Comparison of ENCODE assay signal across 27 cellular contexts in the genomic region with DNA sequence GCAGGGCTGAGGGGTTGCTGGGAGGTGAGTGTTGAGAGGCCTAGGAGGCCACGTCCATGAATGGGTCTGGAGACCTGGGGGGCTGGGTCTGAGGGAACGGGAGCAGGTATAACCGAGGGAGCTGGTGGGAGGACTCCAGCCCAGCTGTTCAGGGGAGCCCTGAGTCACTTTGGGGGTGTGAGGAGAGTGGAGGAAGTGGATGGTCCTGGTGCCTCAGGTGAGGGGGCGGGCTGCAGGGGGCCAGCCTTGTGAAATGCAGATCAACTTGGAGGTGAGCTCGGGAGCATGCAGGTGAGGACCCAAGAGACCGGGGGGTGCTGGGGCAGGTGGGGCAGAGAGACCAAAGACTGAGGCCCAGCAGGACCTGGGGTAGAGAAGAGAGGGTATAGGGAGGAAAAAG.
"Had no signal": no experiment of that assay in that cellular context is flagged by ENCODE, and none has a peak within 500 bp of the region (broad histone marks: within the 10 kb centered on the region; RNA-seq: fewer than 3 reads in every experiment).

No MANE protein-coding gene starts in this region.

- H3K4me3 ChIP-seq: left lung, lower lobe of right lung, skin epidermis, transverse colon, upper lobe of left lung, vagina had no signal

- H3K27ac Mint-ChIP-seq: nephron; stimulated activated naive CD8-positive, alpha-beta T cell treated with anti-CD3 and anti-CD28 coated beads, Interleukin-15, amount 100 ng/mL, for 72 hours had no signal

- H3K36me3 Mint-ChIP-seq: immature natural killer cell; naive thymus-derived CD8-positive, alpha-beta T cell had no signal

- H3K27ac ChIP-seq: left lung, lower lobe of right lung, neutrophil, parathyroid adenoma, skin epidermis, transverse colon, upper lobe of left lung, vagina had no signal

- ATAC-seq: left colon; left lung; lower lobe of right lung; naive thymus-derived CD8-positive, alpha-beta T cell; right cardiac atrium; sciatic nerve; stimulated activated naive CD8-positive, alpha-beta T cell treated with anti-CD3 and anti-CD28 coated beads, Interleukin-15, amount 100 ng/mL, for 72 hours had no signal

- H3K27me3 ChIP-seq: upper lobe of left lung, vagina had no signal

- H3K9me3 Mint-ChIP-seq: immature natural killer cell; naive thymus-derived CD8-positive, alpha-beta T cell; nephron; neural crest cell; stimulated activated naive CD8-positive, alpha-beta T cell treated with anti-CD3 and anti-CD28 coated beads, Interleukin-15, amount 100 ng/mL, for 72 hours had no signal

- DNase-seq: hypothalamus; immature natural killer cell; kidney; left colon; left lung; lower lobe of right lung; mammary epithelial cell; mesenchymal stem cell; naive thymus-derived CD8-positive, alpha-beta T cell; occipital lobe; right cardiac atrium; stimulated activated CD4-positive, alpha-beta T cell treated with anti-CD3 and anti-CD28 coated beads, Interleukin-12 subunit alpha, Interleukin-12 subunit beta, amount 100 ng/mL, for 4 hours; stimulated activated CD4-positive, alpha-beta T cell treated with anti-CD3 and anti-CD28 coated beads, Interleukin-15, amount 100 ng/mL, for 24 hours; stimulated activated CD4-positive, alpha-beta T cell treated with anti-CD3 and anti-CD28 coated beads, Interleukin-2, amount 100 ng/mL, for 24 hours; stimulated activated CD4-positive, alpha-beta T cell treated with anti-CD3 and anti-CD28 coated beads, Interleukin-4, amount 100 ng/mL, for 1 hour; stimulated activated naive CD4-positive, alpha-beta T cell treated with Interleukin-2 at 50 U/mL for 16 hours; stimulated activated naive CD8-positive, alpha-beta T cell treated with anti-CD3 and anti-CD28 coated beads, Interleukin-15, amount 100 ng/mL, for 72 hours; substantia nigra; transverse colon; upper lobe of left lung had no signal

- H3K9me3 ChIP-seq: lower lobe of right lung, neutrophil, transverse colon, upper lobe of left lung, vagina had no signal

- H3K4me3 Mint-ChIP-seq: nephron; neural crest cell; stimulated activated naive CD8-positive, alpha-beta T cell treated with anti-CD3 and anti-CD28 coated beads, Interleukin-15, amount 100 ng/mL, for 72 hours had no signal

- H3K36me3 ChIP-seq: left lung, lower lobe of right lung, neutrophil, transverse colon, upper lobe of left lung, vagina had no signal
